Comparison of ENCODE assay signal across 1 cellular context in the genomic region with DNA sequence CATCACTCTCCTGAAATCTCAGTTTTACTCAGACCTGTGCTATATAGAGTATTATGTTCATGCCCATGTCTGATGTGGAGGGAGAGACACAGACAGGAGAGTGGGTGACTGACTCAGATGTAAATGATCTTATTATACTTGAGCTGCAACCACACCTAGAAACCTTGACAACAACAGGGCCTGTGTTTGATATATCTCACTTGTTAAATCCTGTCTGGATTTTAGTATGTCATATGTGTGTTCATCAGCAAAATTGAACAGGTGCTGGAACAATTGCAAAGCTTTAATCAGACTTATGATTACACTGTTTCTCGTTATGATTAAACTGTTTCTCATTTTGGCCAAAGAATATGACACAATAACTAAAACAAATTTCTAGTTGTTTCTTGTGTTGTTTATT.
TF ChIP-seq lines count a peak whose summit lies in the region.

No MANE protein-coding gene starts in this region.

TF ChIP-seq in GM12878, 131 proteins besides CTCF, POLR2A, EP300 and RAD21 (continued from another document):
- TF ChIP-seq PKNOX1 (IDR thresholded peaks at IDR 0.05) (peak; percentile 27; the same call in 1 of the 2 replicates), NR2C2 (IDR thresholded peaks at IDR 0.05; ENCODE audit: borderline replicate concordance, control insufficient read depth, insufficient read length, low read depth) (no peak), ETV6 (conservative IDR thresholded peaks at IDR 0.05 in 1 of 2, IDR thresholded peaks at IDR 0.05 in 1 of 2; ENCODE audit: borderline replicate concordance in 1 of 2, low read depth in 1 of 2) (peak in 1 of 2 experiments; percentile 32; a peak in 1 of 4 replicates), SIX5 (IDR thresholded peaks at IDR 0.05; ENCODE audit: low read depth, low read length, severe bottlenecking) (peak; percentile 20), RUNX3 (IDR thresholded peaks at IDR 0.05; ENCODE audit: low read length) (peak; percentile 34; the same call in 1 of the 2 replicates), EED (IDR thresholded peaks at IDR 0.05; ENCODE audit: low read depth) (peak; percentile 60; the same call in 1 of the 2 replicates), TBL1XR1 (IDR thresholded peaks at IDR 0.05; ENCODE audit: low read depth, low read length) (no peak), NRF1 (conservative IDR thresholded peaks at IDR 0.05; ENCODE audit: low read depth, low read length) (no peak), IKZF2 (IDR thresholded peaks at IDR 0.05) (0 out of 4 replicates have a peak, but pooled peaks of 1 of the 2 experiments have one; percentile 12), POLR2AphosphoS2 (IDR thresholded peaks at IDR 0.05; ENCODE audit: low read depth, low read length) (no peak), GABPA (IDR thresholded peaks at IDR 0.05; ENCODE audit: low read depth) (0 out of 2 replicates have a peak, but pooled peaks have one; percentile 13), CBFB (IDR thresholded peaks at IDR 0.05; ENCODE audit: low read depth) (no peak), JUNB (IDR thresholded peaks at IDR 0.05) (peak; percentile 85)
- TF ChIP-seq, protein P1, sequence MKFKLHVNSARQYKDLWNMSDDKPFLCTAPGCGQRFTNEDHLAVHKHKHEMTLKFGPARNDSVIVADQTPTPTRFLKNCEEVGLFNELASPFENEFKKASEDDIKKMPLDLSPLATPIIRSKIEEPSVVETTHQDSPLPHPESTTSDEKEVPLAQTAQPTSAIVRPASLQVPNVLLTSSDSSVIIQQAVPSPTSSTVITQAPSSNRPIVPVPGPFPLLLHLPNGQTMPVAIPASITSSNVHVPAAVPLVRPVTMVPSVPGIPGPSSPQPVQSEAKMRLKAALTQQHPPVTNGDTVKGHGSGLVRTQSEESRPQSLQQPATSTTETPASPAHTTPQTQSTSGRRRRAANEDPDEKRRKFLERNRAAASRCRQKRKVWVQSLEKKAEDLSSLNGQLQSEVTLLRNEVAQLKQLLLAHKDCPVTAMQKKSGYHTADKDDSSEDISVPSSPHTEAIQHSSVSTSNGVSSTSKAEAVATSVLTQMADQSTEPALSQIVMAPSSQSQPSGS (IDR thresholded peaks at IDR 0.05; ENCODE audit: low read length): 0 out of 2 replicates have a peak, but pooled peaks have one; percentile 54
- TF ChIP-seq, protein P2, sequence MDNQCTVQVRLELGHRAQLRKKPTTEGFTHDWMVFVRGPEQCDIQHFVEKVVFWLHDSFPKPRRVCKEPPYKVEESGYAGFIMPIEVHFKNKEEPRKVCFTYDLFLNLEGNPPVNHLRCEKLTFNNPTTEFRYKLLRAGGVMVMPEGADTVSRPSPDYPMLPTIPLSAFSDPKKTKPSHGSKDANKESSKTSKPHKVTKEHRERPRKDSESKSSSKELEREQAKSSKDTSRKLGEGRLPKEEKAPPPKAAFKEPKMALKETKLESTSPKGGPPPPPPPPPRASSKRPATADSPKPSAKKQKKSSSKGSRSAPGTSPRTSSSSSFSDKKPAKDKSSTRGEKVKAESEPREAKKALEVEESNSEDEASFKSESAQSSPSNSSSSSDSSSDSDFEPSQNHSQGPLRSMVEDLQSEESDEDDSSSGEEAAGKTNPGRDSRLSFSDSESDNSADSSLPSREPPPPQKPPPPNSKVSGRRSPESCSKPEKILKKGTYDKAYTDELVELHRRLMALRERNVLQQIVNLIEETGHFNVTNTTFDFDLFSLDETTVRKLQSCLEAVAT (IDR thresholded peaks at IDR 0.05): no peak
TF ChIP-seq in GM12878: peak in this region for 11.
